18 cellular contexts compared by ENCODE assay signal in genomic region chr3:151581046-151581445, GRCh38.
DNase-seq lines count a peak whose midpoint lies in the region; ATAC-seq, FAIRE-seq and TF ChIP-seq lines count a peak whose summit lies in the region.
"Had no signal": no experiment of that assay in that cellular context is flagged by ENCODE, and none has a peak within 500 bp of the region (broad histone marks: within the 10 kb centered on the region; RNA-seq: fewer than 3 reads in every experiment).

No MANE protein-coding gene starts in this region.

- H3K79me2 ChIP-seq in SK-N-SH (ENCODE audit: insufficient read depth), result no peaks in the 10 kb centered on the region; the same call in 1 of the 2 replicates

- no peak overlapping the region for H3K9ac ChIP-seq in SK-N-SH

- no peak for TF ChIP-seq CTCF in SK-N-SH (IDR thresholded peaks at IDR 0.05)
- TF ChIP-seq CTCF in breast epithelium (IDR thresholded peaks at IDR 0.05), result no peak

- H3K27ac ChIP-seq in SK-N-SH (ENCODE audit: low read depth in 2 of 2, low read length in 1 of 2) (peak overlapping the region; percentile 57 to 73; a peak in 3 of 4 replicates), mesodermal cell (ENCODE audit: low read depth, low read length, severe bottlenecking) (peak overlapping the region; percentile 19), breast epithelium (peak overlapping the region in 1 of 2 donors; percentile 62)

- POLR2A ChIA-PET in SK-N-SH (lab: Yijun Ruan, JAX), result no interaction called here

- peaks cover 3% of the 10 kb centered on the region for H3F3A ChIP-seq in SK-N-SH (replicated peaks; ENCODE audit: insufficient read depth)

- ATAC-seq in SK-N-SH treated with all-trans-retinoic acid at 6 μM for 48 hours (no peak; the same call in 2 of the 3 replicates), Right ventricle myocardium inferior (no peak)
- ATAC-seq: CD8-positive, alpha-beta T cell had no signal

- FAIRE-seq in urothelium cell line (lab: Jason Lieb, UNC), result no peak
- FAIRE-seq: bronchial epithelial cell, keratinocyte had no signal

- H3K9me2 ChIP-seq in SK-N-SH, result no peaks in the 10 kb centered on the region

- H3K4me1 ChIP-seq in SK-N-SH (ENCODE audit: control insufficient read depth in 1 of 2, insufficient read depth in 2 of 2, low read depth in 1 of 2, low read length in 1 of 2) (peaks cover 7 to 14% of the 10 kb centered on the region in 2 experiments; a peak in 3 of 4 replicates), mesodermal cell (ENCODE audit: control insufficient read depth, insufficient read depth, low read length, poor library complexity, severe bottlenecking) (no peaks in the 10 kb centered on the region), breast epithelium (no peaks in the 10 kb centered on the region)
- H3K4me1 ChIP-seq: heart right ventricle had no signal

- no peak overlapping the region for H3K4me3 ChIP-seq in SK-N-SH (ENCODE audit: low read depth in 2 of 2, low read length in 1 of 2)
- H3K4me3 ChIP-seq in mesodermal cell (ENCODE audit: extremely low read depth, insufficient read depth, low read length, poor library complexity, severe bottlenecking), result no peak overlapping the region
- no peak overlapping the region for H3K4me3 ChIP-seq in breast epithelium
- H3K4me3 ChIP-seq: heart right ventricle had no signal

- WGBS in SK-N-SH (ENCODE audit: low lambda C conversion rate), result 24% methylated on average over 3 of the region's 3 CpGs
- WGBS in mesodermal cell (ENCODE audit: insufficient coverage in 2 of 2), 2 experiments, result no CpG with 5 or more reads among the region's 3 CpGs

- no peaks in the 10 kb centered on the region for H4K20me1 ChIP-seq in SK-N-SH (ENCODE audit: insufficient read depth)

- TF ChIP-seq RAD21 in SK-N-SH (IDR thresholded peaks at IDR 0.05; ENCODE audit: low read length), result no peak

- no peak overlapping the region for H3K4me2 ChIP-seq in SK-N-SH

- H3K9me3 ChIP-seq in SK-N-SH (no peaks in the 10 kb centered on the region), mesodermal cell (ENCODE audit: control insufficient read depth, low read length) (no peaks in the 10 kb centered on the region), breast epithelium (no peaks in the 10 kb centered on the region)

- H2AFZ ChIP-seq in SK-N-SH (ENCODE audit: low read depth), result no peak overlapping the region

- intact Hi-C loops in breast epithelium (cut with DNase I; ENCODE audit: low total_unique reads), result no loop called here
- intact Hi-C loops in Right ventricle myocardium inferior (cut with DNase I), result no loop called here

- CTCF ChIA-PET in SK-N-SH (lab: Yijun Ruan, JAX), result no interaction called here

- H3K27me3 ChIP-seq in SK-N-SH (ENCODE audit: insufficient read depth) (no peaks in the 10 kb centered on the region), breast epithelium (no peaks in the 10 kb centered on the region)
- H3K27me3 ChIP-seq: heart right ventricle had no signal

- peaks cover 0 to 16% of the 10 kb centered on the region in 2 experiments for H3K36me3 ChIP-seq in SK-N-SH (replicated peaks in 1 of 2; ENCODE audit: control insufficient read depth in 1 of 2, insufficient read depth in 2 of 2, low read length in 1 of 2)
- no peaks in the 10 kb centered on the region for H3K36me3 ChIP-seq in mesodermal cell (ENCODE audit: control insufficient read depth, insufficient read depth, low read length)
- H3K36me3 ChIP-seq in breast epithelium, result no peaks in the 10 kb centered on the region
- H3K36me3 ChIP-seq: heart right ventricle had no signal

- DNase-seq in SK-N-SH, result no peak
- peak; percentile 37 for DNase-seq in amniotic epithelial cell (ENCODE audit: low read depth)
- peak; percentile 18 for DNase-seq in urothelium cell line (ENCODE audit: low spot score)
- no peak for DNase-seq in GF-D8 (lab: John Stamatoyannopoulos, UW)
- no peak for DNase-seq in breast epithelium (ENCODE audit: low spot score in 2 of 2)
- no peak for DNase-seq in Right ventricle myocardium inferior (ENCODE audit: missing footprints)
- DNase-seq: activated CD4-positive, alpha-beta T cell treated with anti-CD3 and anti-CD28 coated beads, Interleukin-2, amount 10 ng/mL, durations not matched to agents 7 days and 5 days; activated naive CD4-positive, alpha-beta T cell treated with anti-CD3 and anti-CD28 coated beads for 36 hours; CD8-positive, alpha-beta T cell; DMS79; heart right ventricle; NCI-H2081; NCI-H774; stimulated activated naive CD4-positive, alpha-beta T cell treated with Interleukin-2 at 50 U/mL for 16 hours had no signal

- TF ChIP-seq POLR2A in breast epithelium (IDR thresholded peaks at IDR 0.05), result no peak

- TF ChIP-seq EP300 in SK-N-SH (IDR thresholded peaks at IDR 0.05; ENCODE audit: borderline replicate concordance in 1 of 2, low read depth in 1 of 2, low read length in 1 of 2), result no peak

TF ChIP-seq in SK-N-SH, 30 proteins besides CTCF, POLR2A, EP300 and RAD21 (continues in another document):
- TF ChIP-seq FOSL2 (IDR thresholded peaks at IDR 0.05; ENCODE audit: borderline replicate concordance, low read depth) (no peak), FOXJ3 (CRISPR knock-in tag; IDR thresholded peaks at IDR 0.05) (no peak), EZH2phosphoT487 (IDR thresholded peaks at IDR 0.05; ENCODE audit: borderline replicate concordance, low read depth) (no peak), USF2 (IDR thresholded peaks at IDR 0.05; ENCODE audit: borderline replicate concordance, low read depth, low read length) (no peak), PBX3 (IDR thresholded peaks at IDR 0.05) (no peak), GABPA (IDR thresholded peaks at IDR 0.05; ENCODE audit: low read depth) (no peak), IRF3 (IDR thresholded peaks at IDR 0.05; ENCODE audit: low read depth, low read length) (no peak), FOXM1 (IDR thresholded peaks at IDR 0.05; ENCODE audit: low read depth) (no peak), RCOR1 (IDR thresholded peaks at IDR 0.05; ENCODE audit: low read length) (no peak)

TF ChIP-seq in SK-N-SH treated with all-trans-retinoic acid at 6 μM for 48 hours, 23 proteins besides CTCF, POLR2A, EP300 and RAD21 (continues in another document):
- TF ChIP-seq BACH2 (CRISPR knock-in tag; IDR thresholded peaks at IDR 0.05; ENCODE audit: borderline replicate concordance), result no peak
- TF ChIP-seq CSRNP3 (CRISPR knock-in tag; IDR thresholded peaks at IDR 0.05), result no peak
- TF ChIP-seq ZNF70 (CRISPR knock-in tag; IDR thresholded peaks at IDR 0.05), result no peak
- no peak for TF ChIP-seq PPARA (CRISPR knock-in tag; IDR thresholded peaks at IDR 0.05; ENCODE audit: borderline replicate concordance)
- no peak for TF ChIP-seq ZFP3 (CRISPR knock-in tag; IDR thresholded peaks at IDR 0.05)
- no peak for TF ChIP-seq POU6F1 (CRISPR knock-in tag; IDR thresholded peaks at IDR 0.05; ENCODE audit: borderline replicate concordance, low read depth)
- no peak for TF ChIP-seq CREB5 (CRISPR knock-in tag; IDR thresholded peaks at IDR 0.05; ENCODE audit: low read depth)
- no peak for TF ChIP-seq ZC3H10 (CRISPR knock-in tag; IDR thresholded peaks at IDR 0.05)
- TF ChIP-seq TOX (CRISPR knock-in tag; IDR thresholded peaks at IDR 0.05; ENCODE audit: borderline replicate concordance), result no peak
- TF ChIP-seq RARB (CRISPR knock-in tag; IDR thresholded peaks at IDR 0.05), result no peak
- no peak for TF ChIP-seq ZNF8 (CRISPR knock-in tag; IDR thresholded peaks at IDR 0.05)
- TF ChIP-seq ZFP30 (CRISPR knock-in tag; IDR thresholded peaks at IDR 0.05), result no peak
- no peak for TF ChIP-seq OSR1 (CRISPR knock-in tag; IDR thresholded peaks at IDR 0.05)
- TF ChIP-seq GLIS3 (CRISPR knock-in tag; IDR thresholded peaks at IDR 0.05), result no peak
- no peak for TF ChIP-seq ISL1 (CRISPR knock-in tag; IDR thresholded peaks at IDR 0.05)
- TF ChIP-seq CSDC2 (CRISPR knock-in tag; IDR thresholded peaks at IDR 0.05), result no peak

Comparison
In these comparisons a context has a peak if more than half of its experiments do, and no peak if none do; other contexts are left out.
1. DNase-seq: peak in amniotic epithelial cell (single experiment) and urothelium cell line (single experiment); none in SK-N-SH (single experiment), GF-D8 (single experiment), breast epithelium (0 of 2) and Right ventricle myocardium inferior (single experiment).